Comparison of ENCODE assay signal across 27 cellular contexts in the genomic region with DNA sequence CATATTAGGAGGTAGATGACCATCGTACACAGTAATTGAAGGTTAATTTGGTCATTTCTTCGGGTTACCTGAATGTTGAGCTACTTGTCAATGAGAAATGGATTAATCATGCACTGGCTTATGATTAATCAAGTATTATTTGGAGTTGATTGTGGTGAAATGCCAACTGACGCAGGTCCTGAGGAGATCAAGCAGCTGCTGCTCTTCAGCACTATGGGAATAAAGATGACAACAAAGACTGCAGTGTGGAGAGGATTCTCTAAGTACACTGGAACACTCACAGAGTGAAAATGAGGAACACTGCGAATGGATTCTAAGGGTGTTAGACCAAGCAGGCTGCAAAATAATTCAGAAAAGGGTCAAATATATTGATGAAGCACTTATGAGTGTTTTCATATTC.
DNase-seq lines count a peak whose midpoint lies in the region; ATAC-seq and FAIRE-seq lines count a peak whose summit lies in the region.
"Had no signal": no experiment of that assay in that cellular context is flagged by ENCODE, and none has a peak within 500 bp of the region (broad histone marks: within the 10 kb centered on the region; RNA-seq: fewer than 3 reads in every experiment).

No MANE protein-coding gene starts in this region.

- no peaks in the 10 kb centered on the region for H3K4me1 ChIP-seq in small intestine (ENCODE audit: control insufficient read depth in 2 of 2, insufficient read depth in 1 of 2, low read depth in 1 of 2, low read length in 1 of 2)
- H3K4me1 ChIP-seq: BE2C, BLaER1 had no signal

- no peaks in the 10 kb centered on the region for H3K36me3 Mint-ChIP-seq in activated T-cell treated with anti-CD3 and anti-CD28 coated beads, Interleukin-2, amount 50 U/mL, for 72 hours (ENCODE audit: insufficient read depth in 2 of 2)
- H3K36me3 Mint-ChIP-seq: CD14-positive monocyte; CD4-positive, alpha-beta memory T cell; CD4-positive, CD25-positive, alpha-beta regulatory T cell; CD8-positive, alpha-beta memory T cell had no signal

- peak; percentile 83 for ATAC-seq in sciatic nerve
- ATAC-seq in activated T-cell treated with anti-CD3 and anti-CD28 coated beads, Interleukin-2, amount 50 U/mL, for 72 hours (replicated peaks in 1 of 2), result no peak
- ATAC-seq in GM18907 (IDR thresholded peaks at IDR 0.05; ENCODE audit: unreplicated experiment), result no peak
- ATAC-seq: GM12878 had no signal

- no peaks in the 10 kb centered on the region for H3K36me3 ChIP-seq in small intestine (ENCODE audit: control insufficient read depth in 2 of 2, insufficient read depth in 2 of 2, low read length in 2 of 2)
- H3K36me3 ChIP-seq: BE2C, BLaER1 had no signal

- H3K27ac ChIP-seq in small intestine (ENCODE audit: low read depth in 1 of 2, low read length in 1 of 2), result no peak overlapping the region
- H3K27ac ChIP-seq: BLaER1 had no signal

- H3K27ac Mint-ChIP-seq in activated T-cell treated with anti-CD3 and anti-CD28 coated beads, Interleukin-2, amount 50 U/mL, for 72 hours, result no peak overlapping the region
- H3K27ac Mint-ChIP-seq: CD14-positive monocyte; CD4-positive, alpha-beta memory T cell; CD4-positive, CD25-positive, alpha-beta regulatory T cell had no signal

- FAIRE-seq in small intestine (lab: Jason Lieb, UNC), result no peak
- FAIRE-seq: A204.1, GM12878, GM12892, GM18507, GM19239 had no signal

- peak; percentile 36 for DNase-seq in myocyte (ENCODE audit: low read depth)
- no peak for DNase-seq in sciatic nerve (ENCODE audit: low spot score)
- DNase-seq in activated T-cell treated with anti-CD3 and anti-CD28 coated beads, Interleukin-2, amount 50 U/mL, for 72 hours, result no peak
- DNase-seq in small intestine, result no peak
- DNase-seq: 8988T; ACHN; BE2C; C1 segment of cervical spinal cord; CD4-positive, alpha-beta memory T cell; CD4-positive, CD25-positive, alpha-beta regulatory T cell; CD8-positive, alpha-beta memory T cell; COR-L47; DMS 273 treated with DMSO at 0.1 percent for 48 hours; DMS153; DMS53; DMS79; DND-41; EL; GDM1 had no signal

- no peak overlapping the region for H3K4me3 Mint-ChIP-seq in activated T-cell treated with anti-CD3 and anti-CD28 coated beads, Interleukin-2, amount 50 U/mL, for 72 hours
- H3K4me3 Mint-ChIP-seq: CD14-positive monocyte; CD4-positive, alpha-beta memory T cell; CD4-positive, CD25-positive, alpha-beta regulatory T cell; CD8-positive, alpha-beta memory T cell had no signal

- no peaks in the 10 kb centered on the region for H3K9me3 ChIP-seq in small intestine (ENCODE audit: control insufficient read depth, low read depth)
- H3K9me3 ChIP-seq: BE2C, BLaER1 had no signal

- H3K4me3 ChIP-seq in small intestine (ENCODE audit: low read depth in 1 of 2, low read length in 2 of 2), result no peak overlapping the region
- H3K4me3 ChIP-seq: BLaER1, GM12878 had no signal

- H3K27me3 Mint-ChIP-seq in activated T-cell treated with anti-CD3 and anti-CD28 coated beads, Interleukin-2, amount 50 U/mL, for 72 hours (ENCODE audit: low read depth), result no peaks in the 10 kb centered on the region

- intact Hi-C loops in sciatic nerve (cut with DNase I), result no loop called here

- 69 to 85% (median 78%) methylated on average over 4 of the region's 4 CpGs for WGBS in small intestine, 3 donors

- H3K27me3 ChIP-seq in small intestine (ENCODE audit: control insufficient read depth in 2 of 2, insufficient read depth in 2 of 2, low read length in 2 of 2), result no peaks in the 10 kb centered on the region
- H3K27me3 ChIP-seq: BE2C, BLaER1 had no signal

- no peaks in the 10 kb centered on the region for H3K4me1 Mint-ChIP-seq in activated T-cell treated with anti-CD3 and anti-CD28 coated beads, Interleukin-2, amount 50 U/mL, for 72 hours (ENCODE audit: low read depth)
- H3K4me1 Mint-ChIP-seq: CD14-positive monocyte; CD4-positive, alpha-beta memory T cell; CD4-positive, CD25-positive, alpha-beta regulatory T cell; CD8-positive, alpha-beta memory T cell had no signal

- no peaks in the 10 kb centered on the region for H3K9me3 Mint-ChIP-seq in activated T-cell treated with anti-CD3 and anti-CD28 coated beads, Interleukin-2, amount 50 U/mL, for 72 hours
